In genomic region chr4:75940692-75941253, GRCh38 we compare ENCODE assay signal across 8 cellular contexts. TPM values are rescaled to one million over a fixed set of nuclear protein-coding genes. Genes with fewer than 3 reads are reported as not detected.
DNase-seq lines count a peak whose midpoint lies in the region; ATAC-seq and TF ChIP-seq lines count a peak whose summit lies in the region.

Gene NAAA (minus strand): TSS chr4:75941013. CDS start chr4:75940949, 64 bp downstream.

- no peaks in the 10 kb centered on the region for H3K36me3 ChIP-seq in CD8-positive, alpha-beta T cell (ENCODE audit: insufficient read depth, low read length)
- peaks cover 0 to 11% (median 0%) of the 10 kb centered on the region in 3 donors for H3K36me3 ChIP-seq in Peyer's patch

- TF ChIP-seq CTCF in CD8-positive, alpha-beta T cell (IDR thresholded peaks at IDR 0.05), result no peak
- TF ChIP-seq CTCF in Peyer's patch (IDR thresholded peaks at IDR 0.05) (peak in 4 of 6 experiments; percentile 3 to 73 (median 69)), fibroblast of mammary gland (conservative IDR thresholded peaks at IDR 0.05; ENCODE audit: control insufficient read depth, insufficient read depth, low read depth, low read length) (no peak), nephron (IDR thresholded peaks at IDR 0.05; ENCODE audit: unreplicated experiment in 3 of 3) (no peak)

- H3K27me3 Mint-ChIP-seq in CD8-positive, alpha-beta T cell (ENCODE audit: low read depth), result no peaks in the 10 kb centered on the region
- peaks cover 4% of the 10 kb centered on the region for H3K27me3 Mint-ChIP-seq in nephron (ENCODE audit: low read depth)
- H3K27me3 Mint-ChIP-seq in stimulated activated naive CD8-positive, alpha-beta T cell treated with anti-CD3 and anti-CD28 coated beads, Interleukin-15, Interleukin-2, amounts not matched to agents 100 ng/mL and 50 ng/mL, for 24 hours, result no peaks in the 10 kb centered on the region

- peaks cover 26% of the 10 kb centered on the region for H3K4me1 Mint-ChIP-seq in CD8-positive, alpha-beta T cell (ENCODE audit: low read depth)
- no peaks in the 10 kb centered on the region for H3K4me1 Mint-ChIP-seq in nephron
- H3K4me1 Mint-ChIP-seq in stimulated activated naive CD8-positive, alpha-beta T cell treated with anti-CD3 and anti-CD28 coated beads, Interleukin-15, Interleukin-2, amounts not matched to agents 100 ng/mL and 50 ng/mL, for 24 hours (ENCODE audit: low read depth), result peaks cover 21% of the 10 kb centered on the region

- no peaks in the 10 kb centered on the region for H3K9me3 Mint-ChIP-seq in CD8-positive, alpha-beta T cell
- no peaks in the 10 kb centered on the region for H3K9me3 Mint-ChIP-seq in nephron
- H3K9me3 Mint-ChIP-seq in stimulated activated naive CD8-positive, alpha-beta T cell treated with anti-CD3 and anti-CD28 coated beads, Interleukin-15, Interleukin-2, amounts not matched to agents 100 ng/mL and 50 ng/mL, for 24 hours, result no peaks in the 10 kb centered on the region

- H3K4me3 ChIP-seq in CD8-positive, alpha-beta T cell (ENCODE audit: low read depth, low read length), result peak within 1 kb of the TSS; percentile 85
- peak within 1 kb of the TSS; percentile 81 to 95 (median 91) for H3K4me3 ChIP-seq in Peyer's patch
- peak within 1 kb of the TSS; percentile 82 for H3K4me3 ChIP-seq in fibroblast of mammary gland (ENCODE audit: control insufficient read depth, low read depth, low read length)

- POLR2A ChIA-PET in CD8-positive, alpha-beta T cell (lab: Charles Lee), result interaction anchor here (0.6 to 2.3 kb wide), 10 partner anchors 9 to 426 kb away, joined by 3 to 16 read pairs (median 4); partner anchors contain the start of genes G3BP2, RCHY1, SDAD1 and THAP6

- peak; percentile 79 for ATAC-seq in CD8-positive, alpha-beta T cell
- ATAC-seq in GM19351 (IDR thresholded peaks at IDR 0.05; ENCODE audit: unreplicated experiment) (peak; percentile 80), HG03521 (IDR thresholded peaks at IDR 0.05; ENCODE audit: unreplicated experiment) (peak; percentile 78)

- intact Hi-C loops in CD8-positive, alpha-beta T cell (cut with DNase I, micrococcal nuclease), result loop anchor here (1.0 to 10.0 kb wide), 13 partner anchors 45 to 428 kb away; partner anchors contain the start of genes CDKL2 (in 2 of the 2), NUP54 (in 2 of the 2), RCHY1 (in 2 of the 2) and SCARB2 (in 2 of the 2)

- H3K27ac ChIP-seq in CD8-positive, alpha-beta T cell (ENCODE audit: low read depth, low read length), result peak within 1 kb of the TSS; percentile 88
- H3K27ac ChIP-seq in Peyer's patch, result peak within 1 kb of the TSS; percentile 83 to 93 (median 88)

- peak; percentile 65 to 73 for TF ChIP-seq POLR2A in Peyer's patch (IDR thresholded peaks at IDR 0.05)

- no peaks in the 10 kb centered on the region for H3K27me3 ChIP-seq in CD8-positive, alpha-beta T cell (ENCODE audit: insufficient read depth, low read length)
- H3K27me3 ChIP-seq in Peyer's patch, result no peaks in the 10 kb centered on the region

- peak; percentile 44 to 81 (median 67) for DNase-seq in CD8-positive, alpha-beta T cell
- DNase-seq in Peyer's patch (peak; percentile 80 to 95 (median 88)), fibroblast of mammary gland (ENCODE audit: low read depth) (peak; percentile 31)
- DNase-seq in activated T-helper 1 cell treated with anti-CD3 and anti-CD28 coated beads, Interleukin-2, amount 50 U/mL, for 16 hours (ENCODE audit: low read depth in 1 of 2, low spot score in 1 of 2), result peak; percentile 57 to 60

- CTCF ChIA-PET in CD8-positive, alpha-beta T cell (lab: Charles Lee), result interaction anchor here (1.0 kb wide), 1 partner anchor 25 kb away, joined by 3 read pairs; no protein-coding TSS in a partner anchor

- H3K4me3 Mint-ChIP-seq in CD8-positive, alpha-beta T cell, result peak within 1 kb of the TSS; percentile 95
- H3K4me3 Mint-ChIP-seq in nephron, result peak within 1 kb of the TSS; percentile 86 to 96 (median 94)
- H3K4me3 Mint-ChIP-seq in stimulated activated naive CD8-positive, alpha-beta T cell treated with anti-CD3 and anti-CD28 coated beads, Interleukin-15, Interleukin-2, amounts not matched to agents 100 ng/mL and 50 ng/mL, for 24 hours, result peak within 1 kb of the TSS; percentile 94

- peak within 1 kb of the TSS; percentile 95 for H3K27ac Mint-ChIP-seq in CD8-positive, alpha-beta T cell
- peak within 1 kb of the TSS in 1 of 3 experiments; percentile 57 for H3K27ac Mint-ChIP-seq in nephron
- H3K27ac Mint-ChIP-seq in stimulated activated naive CD8-positive, alpha-beta T cell treated with anti-CD3 and anti-CD28 coated beads, Interleukin-15, Interleukin-2, amounts not matched to agents 100 ng/mL and 50 ng/mL, for 24 hours, result peak within 1 kb of the TSS; percentile 96

- peaks cover 26% of the 10 kb centered on the region for H3K36me3 Mint-ChIP-seq in CD8-positive, alpha-beta T cell
- peaks cover 7% of the 10 kb centered on the region for H3K36me3 Mint-ChIP-seq in nephron (ENCODE audit: low read depth)
- H3K36me3 Mint-ChIP-seq in stimulated activated naive CD8-positive, alpha-beta T cell treated with anti-CD3 and anti-CD28 coated beads, Interleukin-15, Interleukin-2, amounts not matched to agents 100 ng/mL and 50 ng/mL, for 24 hours (ENCODE audit: low read depth), result peaks cover 25% of the 10 kb centered on the region

- no peaks in the 10 kb centered on the region for H3K9me3 ChIP-seq in CD8-positive, alpha-beta T cell (ENCODE audit: low read length)
- H3K9me3 ChIP-seq in Peyer's patch, result no peaks in the 10 kb centered on the region

- peaks cover 5% of the 10 kb centered on the region for H3K4me1 ChIP-seq in CD8-positive, alpha-beta T cell (ENCODE audit: insufficient read depth, low read length)
- peaks cover 0 to 10% (median 2%) of the 10 kb centered on the region in 4 donors for H3K4me1 ChIP-seq in Peyer's patch

RNA-seq across cellular contexts. Expression of gene NAAA, which starts in this region (rescaled TPM):
- total RNA-seq in CD8-positive, alpha-beta T cell, result 10 to 100 TPM; 26.1 to 30.4 TPM
- total RNA-seq in Peyer's patch, result 100 to 1,000 TPM in 3 of 4 donors, 10 to 100 TPM in 1; 81.7 to 434 (median 177) TPM

Comparison
In these comparisons a context has a peak if more than half of its experiments do, and no peak if none do; other contexts are left out.
1. Peak in every context shown above with its lines: DNase-seq, ATAC-seq, H3K4me3 ChIP-seq and H3K27ac ChIP-seq.
2. DNase-seq: peak in every context shown above with its lines; median percentile 88 in Peyer's patch; 67 in CD8-positive, alpha-beta T cell; 58 in activated T-helper 1 cell treated with anti-CD3 and anti-CD28 coated beads, Interleukin-2, amount 50 U/mL, for 16 hours; 31 in fibroblast of mammary gland.
3. CTCF ChIP-seq: peak in Peyer's patch (4 of 6); none in CD8-positive, alpha-beta T cell (single experiment), fibroblast of mammary gland (single experiment) and nephron (0 of 3).